36 cellular contexts compared by ENCODE assay signal in the genomic region with DNA sequence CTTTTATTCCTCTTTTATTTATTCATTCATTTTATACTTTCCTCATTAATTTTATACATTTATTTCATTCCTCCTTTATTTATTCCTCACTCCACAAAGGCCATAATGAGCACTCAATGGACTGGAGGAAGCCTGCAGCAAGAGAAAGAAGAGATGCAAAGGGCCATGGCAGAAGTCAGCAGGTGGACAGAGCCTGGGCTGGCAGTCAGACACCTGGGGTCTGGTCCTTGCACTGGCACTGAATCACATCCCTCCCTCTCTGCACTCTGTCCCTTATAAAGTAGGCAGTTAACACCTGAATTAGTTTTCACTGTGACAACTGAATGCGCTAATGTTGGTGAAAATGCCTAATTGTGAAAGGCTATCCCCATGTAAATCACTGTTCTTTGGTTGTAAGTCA. TPM values are rescaled to one million over a fixed set of nuclear protein-coding genes. Genes with fewer than 3 reads are reported as not detected.
DNase-seq lines count a peak whose midpoint lies in the region; ATAC-seq, FAIRE-seq and TF ChIP-seq lines count a peak whose summit lies in the region.
"Had no signal": no experiment of that assay in that cellular context is flagged by ENCODE, and none has a peak within 500 bp of the region (broad histone marks: within the 10 kb centered on the region; RNA-seq: fewer than 3 reads in every experiment).

No MANE protein-coding gene starts in this region.

- H3K27me3 ChIP-seq in GM23338 (ENCODE audit: insufficient read depth): no peaks in the 10 kb centered on the region
- H3K27me3 ChIP-seq in endodermal cell (ENCODE audit: control insufficient read depth, insufficient read depth, low read length, poor library complexity, severe bottlenecking): no peaks in the 10 kb centered on the region
- H3K27me3 ChIP-seq: BE2C; BLaER1; BLaER1 treated with 17β-estradiol and CSF1 and Interleukin-3, amounts not matched to agents 10 nM and 100 nM had no signal

- H3K27ac ChIP-seq in GM23338 (ENCODE audit: low read depth) (no peak overlapping the region), endodermal cell (ENCODE audit: low read depth, low read length) (no peak overlapping the region)
- H3K27ac ChIP-seq: 22Rv1; A549; BLaER1; BLaER1 treated with 17β-estradiol and CSF1 and Interleukin-3, amounts not matched to agents 10 nM and 100 nM; C4-2B had no signal

- H3K36me3 ChIP-seq in GM23338 (ENCODE audit: insufficient read depth): no peaks in the 10 kb centered on the region
- H3K36me3 ChIP-seq in endodermal cell (ENCODE audit: control insufficient read depth, insufficient read depth, low read length): peaks cover 5% of the 10 kb centered on the region
- H3K36me3 ChIP-seq: BE2C; BLaER1; BLaER1 treated with 17β-estradiol and CSF1 and Interleukin-3, amounts not matched to agents 10 nM and 100 nM had no signal

- no peaks in the 10 kb centered on the region for H3K9me3 ChIP-seq in endodermal cell (ENCODE audit: control insufficient read depth, low read length)
- H3K9me3 ChIP-seq: A549, BE2C, BLaER1, Caco-2 had no signal

- POLR2A ChIA-PET in WTC11 (lab: Charles Lee): no interaction called here

- no peak overlapping the region for H3K4me3 Mint-ChIP-seq in GM23338
- H3K4me3 Mint-ChIP-seq in WTC11: no peak overlapping the region
- no peak overlapping the region for H3K4me3 Mint-ChIP-seq in endodermal cell
- H3K4me3 Mint-ChIP-seq: B cell; CD14-positive monocyte; CD4-positive, alpha-beta memory T cell; CD4-positive, alpha-beta T cell; CD4-positive, CD25-positive, alpha-beta regulatory T cell; CD8-positive, alpha-beta memory T cell; CD8-positive, alpha-beta T cell had no signal

- H3K27ac Mint-ChIP-seq in GM23338 (no peak overlapping the region), WTC11 (no peak overlapping the region), endodermal cell (no peak overlapping the region)
- H3K27ac Mint-ChIP-seq: B cell; CD4-positive, alpha-beta memory T cell; CD4-positive, alpha-beta T cell; CD4-positive, CD25-positive, alpha-beta regulatory T cell; CD8-positive, alpha-beta memory T cell; CD8-positive, alpha-beta T cell had no signal

- H3K27me3 Mint-ChIP-seq in GM23338 (ENCODE audit: insufficient read depth, low read depth, poor library complexity) (no peaks in the 10 kb centered on the region), WTC11 (ENCODE audit: low read depth) (no peaks in the 10 kb centered on the region; the same call in 1 of the 2 replicates), endodermal cell (ENCODE audit: insufficient read depth) (peaks cover 4% of the 10 kb centered on the region)
- H3K27me3 Mint-ChIP-seq: CD4-positive, alpha-beta T cell; CD4-positive, CD25-positive, alpha-beta regulatory T cell had no signal

- H3K4me1 ChIP-seq in GM23338 (ENCODE audit: insufficient read depth) (no peaks in the 10 kb centered on the region), endodermal cell (ENCODE audit: control insufficient read depth, insufficient read depth, low read length) (peaks cover 1% of the 10 kb centered on the region)
- H3K4me1 ChIP-seq: A549, BE2C, BLaER1, Caco-2 had no signal

- CTCF ChIA-PET in WTC11 (lab: Charles Lee): no interaction called here

- no peaks in the 10 kb centered on the region for H3K79me2 ChIP-seq in GM23338 (replicated peaks; ENCODE audit: insufficient read depth)

- no peak overlapping the region for H3K4me2 ChIP-seq in GM23338
- H3K4me2 ChIP-seq: A549, BLaER1 had no signal

- H4K20me1 ChIP-seq in GM23338 (replicated peaks; ENCODE audit: insufficient read depth): no peaks in the 10 kb centered on the region
- H4K20me1 ChIP-seq: BLaER1; BLaER1 treated with 17β-estradiol and CSF1 and Interleukin-3, amounts not matched to agents 10 nM and 100 nM had no signal

- no peak overlapping the region for H2AFZ ChIP-seq in GM23338

- TF ChIP-seq CTCF in GM23338 (conservative IDR thresholded peaks at IDR 0.05; ENCODE audit: low read depth in 2 of 2): no peak
- no peak for TF ChIP-seq CTCF in WTC11 (IDR thresholded peaks at IDR 0.05)
- no peak for TF ChIP-seq CTCF in endodermal cell (conservative IDR thresholded peaks at IDR 0.05)

- ATAC-seq in GM23338: peak; percentile 49
- peak; percentile 63 for ATAC-seq in WTC11
- no peak for ATAC-seq in HG03565 (IDR thresholded peaks at IDR 0.05; ENCODE audit: unreplicated experiment)
- ATAC-seq: A549; CD8-positive, alpha-beta T cell had no signal

- H3F3A ChIP-seq in GM23338 (replicated peaks; ENCODE audit: low read depth): no peaks in the 10 kb centered on the region

- no peak overlapping the region for H3K9ac ChIP-seq in endodermal cell (ENCODE audit: extremely low read depth, low read length, poor library complexity, severe bottlenecking)
- H3K9ac ChIP-seq: BLaER1; BLaER1 treated with 17β-estradiol and CSF1 and Interleukin-3, amounts not matched to agents 10 nM and 100 nM had no signal

- 90% methylated on average over 1 of the region's 1 CpG; no CpG with 5 or more reads in 1 of the 2 experiments for WGBS in endodermal cell (ENCODE audit: insufficient coverage in 1 of 2, insufficient read length in 1 of 2), 2 experiments

- peaks cover 8% of the 10 kb centered on the region for H3K4me1 Mint-ChIP-seq in GM23338
- H3K4me1 Mint-ChIP-seq in WTC11: peaks cover 13% of the 10 kb centered on the region
- H3K4me1 Mint-ChIP-seq in endodermal cell: peaks cover 8% of the 10 kb centered on the region
- H3K4me1 Mint-ChIP-seq: CD4-positive, alpha-beta memory T cell; CD4-positive, CD25-positive, alpha-beta regulatory T cell; CD8-positive, alpha-beta memory T cell had no signal

- no peaks in the 10 kb centered on the region for H3K9me2 ChIP-seq in GM23338 (ENCODE audit: insufficient read depth)

- no peaks in the 10 kb centered on the region for H3K36me3 Mint-ChIP-seq in GM23338 (ENCODE audit: low read depth)
- H3K36me3 Mint-ChIP-seq in WTC11: no peaks in the 10 kb centered on the region
- H3K36me3 Mint-ChIP-seq in endodermal cell (ENCODE audit: low read depth): no peaks in the 10 kb centered on the region
- H3K36me3 Mint-ChIP-seq: CD14-positive monocyte; CD4-positive, alpha-beta memory T cell; CD4-positive, CD25-positive, alpha-beta regulatory T cell; CD8-positive, alpha-beta memory T cell; CD8-positive, alpha-beta T cell had no signal

- TF ChIP-seq POLR2A in GM12891 (IDR thresholded peaks at IDR 0.05; ENCODE audit: low read depth, low read length): no peak

- no peak overlapping the region for H3K4me3 ChIP-seq in GM23338
- no peak overlapping the region for H3K4me3 ChIP-seq in endodermal cell (ENCODE audit: low read length)
- H3K4me3 ChIP-seq: A549; BLaER1; BLaER1 treated with 17β-estradiol and CSF1 and Interleukin-3, amounts not matched to agents 10 nM and 100 nM had no signal

- no peaks in the 10 kb centered on the region; the same call in 2 of the 3 replicates for H3K9me3 Mint-ChIP-seq in GM23338
- H3K9me3 Mint-ChIP-seq in WTC11: no peaks in the 10 kb centered on the region
- no peaks in the 10 kb centered on the region for H3K9me3 Mint-ChIP-seq in endodermal cell
- H3K9me3 Mint-ChIP-seq: CD4-positive, alpha-beta T cell; CD8-positive, alpha-beta T cell had no signal

- DNase-seq in GM12891 (ENCODE audit: insufficient read length, low spot score): no peak
- DNase-seq in GM23338 (ENCODE audit: low spot score): no peak
- DNase-seq in WTC11 (ENCODE audit: low spot score): no peak
- DNase-seq in endodermal cell: peak; percentile 68
- no peak for DNase-seq in EL
- DNase-seq in NCI-H2081 treated with DMSO at 0.1 percent for 48 hours (lab: John Stamatoyannopoulos, UW): no peak
- no peak for DNase-seq in DMS153 treated with DMSO at 0.1 percent for 48 hours (lab: John Stamatoyannopoulos, UW; ENCODE audit: unreplicated experiment)
- DNase-seq: 8988T; ACHN; AML-193; BE2C; Caco-2; Calu3; CD4-positive, alpha-beta memory T cell; CD4-positive, alpha-beta T cell; CD4-positive, CD25-positive, alpha-beta regulatory T cell; CD8-positive, alpha-beta memory T cell; CD8-positive, alpha-beta T cell; COR-L47; DMS 273 treated with DMSO at 0.1 percent for 48 hours; DMS153; DMS53; DMS79; DMS79 treated with DMSO at 0.1 percent for 48 hours; DND-41 had no signal

- FAIRE-seq in GM12891 (lab: Jason Lieb, UNC): peak; percentile 28
- FAIRE-seq: A204.1, A549, D721Med had no signal

TF ChIP-seq in GM12891, 5 proteins besides CTCF, POLR2A, EP300 and RAD21:
- TF ChIP-seq TAF1 (IDR thresholded peaks at IDR 0.05; ENCODE audit: low read depth, low read length) (no peak), SPI1 (IDR thresholded peaks at IDR 0.05; ENCODE audit: low read depth, low read length) (no peak), POU2F2 (IDR thresholded peaks at IDR 0.05; ENCODE audit: low read depth, low read length) (no peak), POLR2AphosphoS5 (IDR thresholded peaks at IDR 0.05; ENCODE audit: low read depth, low read length) (no peak), PAX5 (IDR thresholded peaks at IDR 0.05; ENCODE audit: insufficient read depth, low read length, severe bottlenecking) (no peak)

TF ChIP-seq in GM23338, 12 proteins besides CTCF, POLR2A, EP300 and RAD21:
- TF ChIP-seq STAT1 (IDR thresholded peaks at IDR 0.05; ENCODE audit: unreplicated experiment): no peak

TF ChIP-seq in WTC11, 78 proteins besides CTCF, POLR2A, EP300 and RAD21 (continues in another document):
- no peak for TF ChIP-seq GABPB1 (CRISPR knock-in tag; IDR thresholded peaks at IDR 0.05)
- no peak for TF ChIP-seq NFATC4 (CRISPR knock-in tag; IDR thresholded peaks at IDR 0.05)
- TF ChIP-seq SP1 (CRISPR knock-in tag; conservative IDR thresholded peaks at IDR 0.05): no peak
- TF ChIP-seq NFYB (CRISPR knock-in tag; conservative IDR thresholded peaks at IDR 0.05; ENCODE audit: low read depth): no peak
- TF ChIP-seq KAT7 (CRISPR knock-in tag; IDR thresholded peaks at IDR 0.05; ENCODE audit: borderline replicate concordance): no peak
- TF ChIP-seq, protein P1, sequence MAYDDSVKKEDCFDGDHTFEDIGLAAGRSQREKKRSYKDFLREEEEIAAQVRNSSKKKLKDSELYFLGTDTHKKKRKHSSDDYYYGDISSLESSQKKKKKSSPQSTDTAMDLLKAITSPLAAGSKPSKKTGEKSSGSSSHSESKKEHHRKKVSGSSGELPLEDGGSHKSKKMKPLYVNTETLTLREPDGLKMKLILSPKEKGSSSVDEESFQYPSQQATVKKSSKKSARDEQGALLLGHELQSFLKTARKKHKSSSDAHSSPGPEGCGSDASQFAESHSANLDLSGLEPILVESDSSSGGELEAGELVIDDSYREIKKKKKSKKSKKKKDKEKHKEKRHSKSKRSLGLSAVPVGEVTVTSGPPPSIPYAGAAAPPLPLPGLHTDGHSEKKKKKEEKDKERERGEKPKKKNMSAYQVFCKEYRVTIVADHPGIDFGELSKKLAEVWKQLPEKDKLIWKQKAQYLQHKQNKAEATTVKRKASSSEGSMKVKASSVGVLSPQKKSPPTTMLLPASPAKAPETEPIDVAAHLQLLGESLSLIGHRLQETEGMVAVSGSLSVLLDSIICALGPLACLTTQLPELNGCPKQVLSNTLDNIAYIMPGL (CRISPR knock-in tag; IDR thresholded peaks at IDR 0.05): no peak

RNA-seq across cellular contexts. Expression of a gene that starts 38.6 kb away (rescaled TPM):
- 0.51 TPM for polyA plus RNA-seq in GM12891 (2012; ENCODE audit: low read depth, missing spikeins)
- 4.6 and 5.8 TPM in 2 replicates for total RNA-seq in GM23338 (2014; rRNA removed; shearing (Covaris generic))
- 0.73 and 1.6 TPM in 2 replicates for polyA plus RNA-seq in GM23338 (2016; fragmentation: Nextera tagmentation; extraction: Ambion mirVana)
- total RNA-seq in WTC11 (2021) (2.2 to 2.7 TPM (median 2.6 TPM) in 3 replicates), endodermal cell (1 to 10 TPM; 2.3 to 4.2 TPM)
- 2.5 TPM for polyA plus RNA-seq in endodermal cell (2013, experiment 1 of 2)
- 2.2 TPM for polyA plus RNA-seq in endodermal cell (2013, experiment 2 of 2)
- total RNA-seq: Caco-2; CD8-positive, alpha-beta T cell; G401 had no signal
- polyA plus RNA-seq: CD14-positive monocyte; CD8-positive, alpha-beta memory T cell had no signal
